8 cellular contexts compared by ENCODE assay signal in the genomic region with DNA sequence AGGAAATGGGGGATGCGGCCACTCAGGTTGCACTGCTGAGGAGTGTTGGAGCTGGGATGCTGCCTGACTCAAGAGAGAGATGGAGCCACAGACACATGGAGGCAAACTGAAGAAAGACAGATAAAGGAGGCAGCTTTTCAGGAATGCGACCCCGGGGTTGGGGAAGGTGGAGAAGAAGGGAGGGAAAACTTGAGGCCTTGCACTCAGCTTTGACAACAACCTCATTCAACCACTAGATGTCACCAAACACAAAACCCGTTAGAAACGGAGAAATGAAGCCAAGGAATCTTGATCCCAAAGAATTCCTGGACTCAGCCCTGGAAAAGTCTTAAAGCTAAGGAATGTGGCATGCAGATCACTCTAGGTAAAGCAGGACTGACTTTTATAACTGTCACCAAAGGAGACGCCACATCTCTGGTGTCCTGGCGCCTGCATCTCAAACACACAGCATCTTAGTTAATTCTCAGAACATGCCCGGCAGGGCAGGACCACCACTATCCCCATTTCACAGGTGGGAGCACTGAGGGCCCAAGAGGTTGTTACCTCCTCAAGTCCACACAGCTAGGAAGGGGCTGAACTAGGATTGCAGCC. TPM values are rescaled to one million over a fixed set of nuclear protein-coding genes. Genes with fewer than 3 reads are reported as not detected.
A peak's percentile ranks its signal among the peaks of the same experiment; 100 is the strongest.
DNase-seq lines count a peak whose midpoint lies in the region; ATAC-seq and TF ChIP-seq lines count a peak whose summit lies in the region.

No MANE protein-coding gene starts in this region.

- DNase-seq in 8988T = peak; percentile 85
- peak; percentile 14 for DNase-seq in GM12865 (ENCODE audit: low read depth)
- peak; percentile 86 for DNase-seq in epidermal melanocyte (ENCODE audit: insufficient read length, low spot score)
- DNase-seq in mucosa of descending colon = peak in 1 of 3 donors; percentile 42
- DNase-seq in activated CD4-positive, CD25-positive, alpha-beta regulatory T cell treated with anti-CD3 and anti-CD28 coated beads, Interleukin-2, amount 50 U/mL, for 72 hours = no peak
- DNase-seq in NCI-H446 treated with DMSO at 0.1 percent for 48 hours (lab: John Stamatoyannopoulos, UW) = no peak

- H3K27me3 ChIP-seq in OCI-LY3 (ENCODE audit: low read depth, low read length) = peaks cover 10% of the 10 kb centered on the region; the same call in 1 of the 2 replicates

- H3K9ac ChIP-seq in OCI-LY3 (ENCODE audit: low read length) = no peak overlapping the region

- no peaks in the 10 kb centered on the region for H3K36me3 ChIP-seq in OCI-LY3 (replicated peaks; ENCODE audit: low read depth, low read length)
- H3K36me3 ChIP-seq in mucosa of descending colon (ENCODE audit: low read depth) = no peaks in the 10 kb centered on the region

- no peak overlapping the region for H2AFZ ChIP-seq in OCI-LY3 (ENCODE audit: low read depth, low read length)

- TF ChIP-seq CTCF in GM12865 (IDR thresholded peaks at IDR 0.05; ENCODE audit: insufficient read depth, low read depth, low read length, missing control alignments) (peak; percentile 56), OCI-LY3 (IDR thresholded peaks at IDR 0.05; ENCODE audit: low read depth, low read length) (peak; percentile 78), mucosa of descending colon (IDR thresholded peaks at IDR 0.05) (peak; percentile 38)

- H3K79me2 ChIP-seq in OCI-LY3 (ENCODE audit: low read length) = no peaks in the 10 kb centered on the region

- intact Hi-C loops in mucosa of descending colon (cut with DNase I, micrococcal nuclease) = loop anchor here (5.0 to 10.0 kb wide), 2 partner anchors 63 to 180 kb away; a partner anchor contains a TSS

- H3K4me2 ChIP-seq in OCI-LY3 (ENCODE audit: low read length) = no peak overlapping the region

- H4K20me1 ChIP-seq in OCI-LY3 (ENCODE audit: insufficient read depth, low read length) = no peaks in the 10 kb centered on the region

- ATAC-seq in mucosa of descending colon (peak; percentile 20), HG02981 (IDR thresholded peaks at IDR 0.05; ENCODE audit: unreplicated experiment) (no peak)

- H3K9me3 ChIP-seq in OCI-LY3 (ENCODE audit: insufficient read depth, low read length) = no peaks in the 10 kb centered on the region
- no peaks in the 10 kb centered on the region for H3K9me3 ChIP-seq in mucosa of descending colon

- H3K4me3 ChIP-seq in GM12865 (ENCODE audit: low read depth, low read length) (no peak overlapping the region), OCI-LY3 (ENCODE audit: low read length) (no peak overlapping the region), mucosa of descending colon (no peak overlapping the region)

- no peak overlapping the region for H3K27ac ChIP-seq in OCI-LY3 (ENCODE audit: low read length)

- H3K4me1 ChIP-seq in OCI-LY3 (ENCODE audit: low read length) (no peaks in the 10 kb centered on the region), mucosa of descending colon (ENCODE audit: low read depth) (peaks cover 10% of the 10 kb centered on the region)

RNA-seq across cellular contexts. Expression of a gene that starts 59.6 kb away (rescaled TPM):
- total RNA-seq in mucosa of descending colon = 1 to 10 TPM; 5.1 to 9.7 (median 7.2) TPM

Comparison
In these comparisons a context has a peak if more than half of its experiments do, and no peak if none do; other contexts are left out.
1. DNase-seq: peak in 8988T (single experiment), GM12865 (single experiment) and epidermal melanocyte (single experiment); none in activated CD4-positive, CD25-positive, alpha-beta regulatory T cell treated with anti-CD3 and anti-CD28 coated beads, Interleukin-2, amount 50 U/mL, for 72 hours (single experiment) and NCI-H446 treated with DMSO at 0.1 percent for 48 hours (single experiment).
2. Peak in every context shown above with its lines, with median percentiles within 50 percentile points of each other: CTCF ChIP-seq.